Comparison of ENCODE assay signal across 8 cellular contexts in genomic region chr9:36400332-36401178, GRCh38. TPM values are rescaled to one million over a fixed set of nuclear protein-coding genes. Genes with fewer than 3 reads are reported as not detected.
DNase-seq lines count a peak whose midpoint lies in the region; ATAC-seq and TF ChIP-seq lines count a peak whose summit lies in the region.

No MANE protein-coding gene starts in this region.

- H3K27me3 ChIP-seq in mammary epithelial cell (ENCODE audit: insufficient read depth, low read length): no peaks in the 10 kb centered on the region
- H3K27me3 ChIP-seq in spleen (replicated peaks in 1 of 7): no peaks in the 10 kb centered on the region

- TF ChIP-seq POLR2A in spleen (IDR thresholded peaks at IDR 0.05): peak in 2 of 3 donors; percentile 2 to 27

- H3K4me3 ChIP-seq in WI38 (ENCODE audit: low read depth, low read length): peak overlapping the region; percentile 78
- H3K4me3 ChIP-seq in mammary epithelial cell (replicated peaks in 1 of 3; ENCODE audit: insufficient read depth in 1 of 3, low read depth in 2 of 3, low read length in 3 of 3): peak overlapping the region; percentile 82 to 94 (median 89)
- H3K4me3 ChIP-seq in spleen: peak overlapping the region; percentile 52 to 95 (median 78)

- 0% methylated on average over 2 of the region's 113 CpGs for WGBS in mammary epithelial cell (ENCODE audit: low coverage, missing lambda C conversion rate)
- WGBS in spleen, 5 donors: 0 to 1% (median 1%) methylated on average over 32 to 113 of the region's 113 CpGs

- H3K79me2 ChIP-seq in mammary epithelial cell (ENCODE audit: insufficient read depth, low read length): peaks cover 48% of the 10 kb centered on the region

- CTCF ChIA-PET in mammary epithelial cell (lab: Charles Lee; ENCODE audit: low non-redundant PET): no interaction called here

- in situ Hi-C loops in ACHN (cut with HindIII; ENCODE audit: low pct_ligation_motif_present, low pct_unique_long_range_greater_than_20kb, low sequenced_read_pairs): no loop called here
- in situ Hi-C loops in mammary epithelial cell (cut with MboI; ENCODE audit: low sequenced_read_pairs in 2 of 2): loop anchor here (10.0 to 25.0 kb wide), 3 partner anchors 154 to 337 kb away; no protein-coding TSS in a partner anchor

- peak overlapping the region; percentile 94 for H3K9ac ChIP-seq in mammary epithelial cell (ENCODE audit: insufficient read depth, low read length)

- intact Hi-C loops in mammary epithelial cell (cut with micrococcal nuclease) (loop anchor here (2.0 to 10.0 kb wide), 3 partner anchors 64 to 224 kb away; no protein-coding TSS in a partner anchor), spleen (cut with DNase I; ENCODE audit: low total_unique reads) (loop anchor here (10.0 kb wide), 1 partner anchor 84 kb away; no protein-coding TSS in a partner anchor)

- H3K9me3 ChIP-seq in mammary epithelial cell (replicated peaks; ENCODE audit: insufficient read depth, low read length) (no peaks in the 10 kb centered on the region), spleen (no peaks in the 10 kb centered on the region)

- no TSS peak for BruUV-seq in mammary epithelial cell (replicated peaks; lab: Mats Ljungman, UMichigan)

- H3K4me1 ChIP-seq in mammary epithelial cell (ENCODE audit: insufficient read depth, low read length) (peaks cover 18% of the 10 kb centered on the region), spleen (peaks cover 8 to 61% (median 40%) of the 10 kb centered on the region in 6 donors)

- ATAC-seq in GM18870 (IDR thresholded peaks at IDR 0.05; ENCODE audit: unreplicated experiment) (peak; percentile 41), HG03103 (IDR thresholded peaks at IDR 0.05; ENCODE audit: low read depth, unreplicated experiment) (peak; percentile 56)

- dilution Hi-C loops in mammary epithelial cell (cut with HindIII; ENCODE audit: low sequenced_read_pairs): no loop called here

- DNase-seq in ACHN: peak; percentile 82
- peak; percentile 90 for DNase-seq in NCI-H2196 (lab: John Stamatoyannopoulos, UW; ENCODE audit: unreplicated experiment)
- DNase-seq in mammary epithelial cell: peak; percentile 92
- peak; percentile 86 for DNase-seq in inferior parietal cortex (ENCODE audit: extremely low spot score)
- DNase-seq in spleen: peak; percentile 97

- H3K27ac ChIP-seq in mammary epithelial cell (ENCODE audit: insufficient read depth, low read depth, low read length) (peak overlapping the region; percentile 88), spleen (peak overlapping the region; percentile 93 to 100 (median 98))

- peak overlapping the region; percentile 95 for H2AFZ ChIP-seq in mammary epithelial cell (ENCODE audit: low read depth, low read length)

- TF ChIP-seq CTCF in WI38 (IDR thresholded peaks at IDR 0.05; ENCODE audit: low read depth, low read length) (no peak), mammary epithelial cell (conservative IDR thresholded peaks at IDR 0.05 in 1 of 2, IDR thresholded peaks at IDR 0.05 in 1 of 2; ENCODE audit: extremely low read depth in 1 of 2, insufficient read depth in 1 of 2, low read depth in 1 of 2, low read length in 2 of 2) (no peak), spleen (IDR thresholded peaks at IDR 0.05 in 8 of 11, conservative IDR thresholded peaks at IDR 0.05 in 3 of 11) (peak in 5 of 11 experiments; percentile 14 to 39 (median 33))

- H3K36me3 ChIP-seq in mammary epithelial cell (ENCODE audit: insufficient read depth, low read length) (no peaks in the 10 kb centered on the region), spleen (peaks cover 0 to 9% (median 0%) of the 10 kb centered on the region in 6 donors)

- peak overlapping the region; percentile 78 for H3K4me2 ChIP-seq in mammary epithelial cell (ENCODE audit: insufficient read depth, low read depth, low read length)

- no peaks in the 10 kb centered on the region for H4K20me1 ChIP-seq in mammary epithelial cell (ENCODE audit: insufficient read depth, low read length)

RNA-seq across cellular contexts. Expression of gene RNF38, which starts 0.5 kb away (rescaled TPM):
- total RNA-seq in mammary epithelial cell (10 to 100 TPM; 12.3 to 12.9 TPM), spleen (10 to 100 TPM; 43.7 to 67.1 (median 48.5) TPM)
- polyA plus RNA-seq in mammary epithelial cell (15.1 TPM), spleen (10 to 100 TPM in 1 of 3 donors, 1 to 10 TPM in 2; 9.5 to 12.3 (median 9.7) TPM)
- 19.9 TPM for polyA minus RNA-seq in mammary epithelial cell

Comparison
In these comparisons a context has a peak if more than half of its experiments do, and no peak if none do; other contexts are left out.
1. Peak in every context shown above with its lines: DNase-seq, ATAC-seq, H3K4me3 ChIP-seq and H3K27ac ChIP-seq.